ENCODE assay signal across 17 cellular contexts in the genomic region with DNA sequence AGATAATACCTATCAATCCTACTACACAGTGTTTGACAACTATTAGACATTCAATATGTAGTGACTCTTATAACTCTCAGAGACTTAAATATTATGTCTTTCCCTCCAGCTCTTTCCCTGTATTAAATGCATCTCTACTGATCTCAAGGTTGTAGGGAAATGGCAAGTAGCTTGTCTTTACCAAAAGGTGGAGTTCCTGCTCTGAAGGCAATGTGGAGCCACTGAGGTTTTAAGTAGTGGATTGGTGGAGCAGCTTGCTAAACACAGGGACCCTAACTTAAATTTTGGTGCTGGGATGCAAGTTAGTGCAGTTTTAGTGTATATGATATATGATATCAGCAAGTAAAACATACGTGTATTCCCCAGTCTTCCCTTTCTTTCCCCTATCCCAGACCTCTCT. TPM values are rescaled to one million over a fixed set of nuclear protein-coding genes. Genes with fewer than 3 reads are reported as not detected.
A peak's percentile ranks its signal among the peaks of the same experiment; 100 is the strongest.
DNase-seq lines count a peak whose midpoint lies in the region; ATAC-seq and TF ChIP-seq lines count a peak whose summit lies in the region.
"Had no signal": no experiment of that assay in that cellular context is flagged by ENCODE, and none has a peak within 500 bp of the region (broad histone marks: within the 10 kb centered on the region; RNA-seq: fewer than 3 reads in every experiment).

No MANE protein-coding gene starts in this region.

- no peak for TF ChIP-seq POLR2A in sigmoid colon (IDR thresholded peaks at IDR 0.05)

- no peaks in the 10 kb centered on the region for H3K9me2 ChIP-seq in neural cell (ENCODE audit: insufficient read depth, low read length)

- H3K36me3 Mint-ChIP-seq in endothelial cell (ENCODE audit: low read depth, unreplicated experiment) = no peaks in the 10 kb centered on the region
- H3K36me3 Mint-ChIP-seq: activated naive CD8-positive, alpha-beta T cell treated with anti-CD3 and anti-CD28 coated beads, Interleukin-2, amount 10 ng/mL, durations not matched to agents 7 days and 5 days had no signal

- ATAC-seq in HG03039 (IDR thresholded peaks at IDR 0.05; ENCODE audit: unreplicated experiment) = no peak
- no peak for ATAC-seq in GM19452 (IDR thresholded peaks at IDR 0.05; ENCODE audit: unreplicated experiment)
- ATAC-seq: activated CD4-positive, alpha-beta T cell treated with anti-CD3 and anti-CD28 coated beads for 36 hours had no signal

- H3K27ac ChIP-seq in SJSA1 (peak overlapping the region; percentile 55), neural cell (ENCODE audit: low read length) (no peak overlapping the region), sigmoid colon (peak overlapping the region in 2 of 4 donors; percentile 48 to 71)

- H4K20me1 ChIP-seq in neural cell (ENCODE audit: insufficient read depth) = peaks cover 4% of the 10 kb centered on the region

- H3K9me3 Mint-ChIP-seq in endothelial cell (ENCODE audit: unreplicated experiment) = no peaks in the 10 kb centered on the region
- H3K9me3 Mint-ChIP-seq: activated naive CD8-positive, alpha-beta T cell treated with anti-CD3 and anti-CD28 coated beads, Interleukin-2, amount 10 ng/mL, durations not matched to agents 7 days and 5 days had no signal

- no peak overlapping the region for H2AFZ ChIP-seq in neural cell (ENCODE audit: low read depth, low read length)

- H3K4me1 ChIP-seq in SJSA1 (replicated peaks) = peaks cover 55% of the 10 kb centered on the region
- H3K4me1 ChIP-seq in sigmoid colon = peaks cover 0 to 70% (median 66%) of the 10 kb centered on the region in 4 donors

- 14 to 43% methylated on average over 1 of the region's 1 CpG for WGBS in sigmoid colon, 2 donors

- no peak overlapping the region for H3K4me2 ChIP-seq in neural cell (ENCODE audit: low read length)

- H3K27me3 ChIP-seq in SJSA1 (replicated peaks) (no peaks in the 10 kb centered on the region), neural cell (ENCODE audit: insufficient read depth, low read depth, low read length) (no peaks in the 10 kb centered on the region), sigmoid colon (no peaks in the 10 kb centered on the region)

- TF ChIP-seq EP300 in neural cell (conservative IDR thresholded peaks at IDR 0.05; ENCODE audit: poor library complexity, severe bottlenecking) (no peak), sigmoid colon (IDR thresholded peaks at IDR 0.05) (no peak)

- peaks cover 43% of the 10 kb centered on the region for H3K4me1 Mint-ChIP-seq in endothelial cell (ENCODE audit: unreplicated experiment)

- no peaks in the 10 kb centered on the region for H3K27me3 Mint-ChIP-seq in endothelial cell (ENCODE audit: unreplicated experiment)
- H3K27me3 Mint-ChIP-seq: activated CD4-positive, alpha-beta T cell treated with anti-CD3 and anti-CD28 coated beads for 36 hours; activated naive CD8-positive, alpha-beta T cell treated with anti-CD3 and anti-CD28 coated beads, Interleukin-2, amount 10 ng/mL, durations not matched to agents 7 days and 5 days had no signal

- H3K4me3 Mint-ChIP-seq in endothelial cell (ENCODE audit: unreplicated experiment) = no peak overlapping the region
- H3K4me3 Mint-ChIP-seq: activated CD4-positive, alpha-beta T cell treated with anti-CD3 and anti-CD28 coated beads for 36 hours; activated naive CD8-positive, alpha-beta T cell treated with anti-CD3 and anti-CD28 coated beads, Interleukin-2, amount 10 ng/mL, durations not matched to agents 7 days and 5 days had no signal

- H3K4me3 ChIP-seq in SJSA1 = no peak overlapping the region
- H3K4me3 ChIP-seq in neural cell (ENCODE audit: low read length) = no peak overlapping the region
- H3K4me3 ChIP-seq in sigmoid colon = no peak overlapping the region

- DNase-seq in ELR (ENCODE audit: low read depth) (peak; percentile 26), SJSA1 (ENCODE audit: low read depth in 1 of 2, low spot score in 2 of 2) (no peak), endothelial cell (ENCODE audit: low spot score) (no peak), SK-N-DZ (ENCODE audit: low spot score) (no peak), sigmoid colon (no peak)
- DNase-seq: activated CD4-positive, alpha-beta T cell treated with anti-CD3 and anti-CD28 coated beads for 36 hours; activated naive CD8-positive, alpha-beta T cell treated with anti-CD3 and anti-CD28 coated beads, Interleukin-2, amount 10 ng/mL, durations not matched to agents 7 days and 5 days; activated T-cell treated with anti-CD3 and anti-CD28 coated beads for 4 hours; NCI-H1092 treated with DMSO at 0.1 percent for 48 hours; NCI-H446 treated with DMSO at 0.1 percent for 48 hours; posterior cingulate gyrus; stimulated activated CD4-positive, alpha-beta T cell treated with anti-CD3 and anti-CD28 coated beads, Interleukin-1b, Interleukin-23, amount 100 ng/mL, for 48 hours; T-helper 1 cell; trophoblast cell had no signal

- TF ChIP-seq RAD21 in neural cell (conservative IDR thresholded peaks at IDR 0.05) = no peak

- TF ChIP-seq CTCF in endothelial cell (IDR thresholded peaks at IDR 0.05; ENCODE audit: unreplicated experiment) = no peak
- TF ChIP-seq CTCF in neural cell (IDR thresholded peaks at IDR 0.05; ENCODE audit: poor library complexity, severe bottlenecking) = peak; percentile 12
- TF ChIP-seq CTCF in sigmoid colon (IDR thresholded peaks at IDR 0.05) = no peak

- no peaks in the 10 kb centered on the region for H3F3A ChIP-seq in neural cell (ENCODE audit: insufficient read depth, low read length, poor library complexity, severe bottlenecking)

- peak overlapping the region; percentile 33 for H3K27ac Mint-ChIP-seq in endothelial cell (ENCODE audit: unreplicated experiment)
- H3K27ac Mint-ChIP-seq: activated CD4-positive, alpha-beta T cell treated with anti-CD3 and anti-CD28 coated beads for 36 hours had no signal

- H3K36me3 ChIP-seq in SJSA1 (no peaks in the 10 kb centered on the region), neural cell (ENCODE audit: insufficient read depth, low read length) (no peaks in the 10 kb centered on the region), sigmoid colon (no peaks in the 10 kb centered on the region)

- H3K79me2 ChIP-seq in neural cell (replicated peaks; ENCODE audit: insufficient read depth, low read length) = peaks cover 67% of the 10 kb centered on the region

- H3K9ac ChIP-seq in neural cell (ENCODE audit: low read length) = no peak overlapping the region

- intact Hi-C loops in sigmoid colon (cut with DNase I) = no loop called here

- no peaks in the 10 kb centered on the region for H3K9me3 ChIP-seq in SJSA1 (replicated peaks)
- no peaks in the 10 kb centered on the region for H3K9me3 ChIP-seq in neural cell (ENCODE audit: low read length)
- H3K9me3 ChIP-seq in sigmoid colon = no peaks in the 10 kb centered on the region

TF ChIP-seq in neural cell, 6 proteins besides CTCF, POLR2A, EP300 and RAD21:
- TF ChIP-seq REST (IDR thresholded peaks at IDR 0.05; ENCODE audit: borderline replicate concordance) (no peak), TAF1 (IDR thresholded peaks at IDR 0.05; ENCODE audit: low read depth) (no peak), POLR2AphosphoS5 (IDR thresholded peaks at IDR 0.05) (no peak), MXI1 (conservative IDR thresholded peaks at IDR 0.05; ENCODE audit: poor library complexity, severe bottlenecking) (no peak), SMC3 (conservative IDR thresholded peaks at IDR 0.05; ENCODE audit: poor library complexity) (no peak), EZH2 (IDR thresholded peaks at IDR 0.05; ENCODE audit: borderline replicate concordance, insufficient read depth, low read length, poor library complexity, severe bottlenecking) (no peak)

RNA-seq across cellular contexts. Expression of gene FNIP2, which starts 13.1 kb away (rescaled TPM):
- 14.6 and 29.6 TPM in 2 replicates for total RNA-seq in SJSA1 (2014; rRNA removed; shearing (Covaris generic))
- total RNA-seq in endothelial cell (ENCODE audit: unreplicated experiment) (34.3 TPM), sigmoid colon (10 to 100 TPM; 35.2 to 38.9 (median 36.5) TPM)
- polyA plus RNA-seq in neural cell (51.7 and 54.6 TPM in 2 replicates), sigmoid colon (10 to 100 TPM; 14.4 to 22.7 (median 17.8) TPM)
- 171 and 210 TPM in 2 replicates for polyA minus RNA-seq in neural cell
- 10.5 and 12.3 TPM in 2 replicates for polyA plus RNA-seq in SK-N-DZ (2014; cell fraction: cytosol; rRNA removed)
- 7.9 and 8.6 TPM in 2 replicates for polyA plus RNA-seq in SK-N-DZ (2014; cell fraction: nucleus; rRNA removed)

RNA-seq across cellular contexts. Expression of gene PPID, which starts 58.8 kb away (rescaled TPM):
- total RNA-seq in SJSA1 (2014; rRNA removed; shearing (Covaris generic)) = 56.4 and 59.7 TPM in 2 replicates
- total RNA-seq in endothelial cell (ENCODE audit: unreplicated experiment) (14.7 TPM), sigmoid colon (10 to 100 TPM; 17.8 to 54.8 (median 28.6) TPM)
- polyA plus RNA-seq in neural cell (45.7 and 65.2 TPM in 2 replicates), sigmoid colon (10 to 100 TPM; 17.4 to 30.1 (median 26.6) TPM)
- polyA minus RNA-seq in neural cell = 22.9 and 27.6 TPM in 2 replicates
- polyA plus RNA-seq in SK-N-DZ (2014; cell fraction: cytosol; rRNA removed) = 54.2 and 85.1 TPM in 2 replicates
- 22.1 and 23.6 TPM in 2 replicates for polyA plus RNA-seq in SK-N-DZ (2014; cell fraction: nucleus; rRNA removed)
